ENCODE assay signal across 8 cellular contexts in the genomic region with DNA sequence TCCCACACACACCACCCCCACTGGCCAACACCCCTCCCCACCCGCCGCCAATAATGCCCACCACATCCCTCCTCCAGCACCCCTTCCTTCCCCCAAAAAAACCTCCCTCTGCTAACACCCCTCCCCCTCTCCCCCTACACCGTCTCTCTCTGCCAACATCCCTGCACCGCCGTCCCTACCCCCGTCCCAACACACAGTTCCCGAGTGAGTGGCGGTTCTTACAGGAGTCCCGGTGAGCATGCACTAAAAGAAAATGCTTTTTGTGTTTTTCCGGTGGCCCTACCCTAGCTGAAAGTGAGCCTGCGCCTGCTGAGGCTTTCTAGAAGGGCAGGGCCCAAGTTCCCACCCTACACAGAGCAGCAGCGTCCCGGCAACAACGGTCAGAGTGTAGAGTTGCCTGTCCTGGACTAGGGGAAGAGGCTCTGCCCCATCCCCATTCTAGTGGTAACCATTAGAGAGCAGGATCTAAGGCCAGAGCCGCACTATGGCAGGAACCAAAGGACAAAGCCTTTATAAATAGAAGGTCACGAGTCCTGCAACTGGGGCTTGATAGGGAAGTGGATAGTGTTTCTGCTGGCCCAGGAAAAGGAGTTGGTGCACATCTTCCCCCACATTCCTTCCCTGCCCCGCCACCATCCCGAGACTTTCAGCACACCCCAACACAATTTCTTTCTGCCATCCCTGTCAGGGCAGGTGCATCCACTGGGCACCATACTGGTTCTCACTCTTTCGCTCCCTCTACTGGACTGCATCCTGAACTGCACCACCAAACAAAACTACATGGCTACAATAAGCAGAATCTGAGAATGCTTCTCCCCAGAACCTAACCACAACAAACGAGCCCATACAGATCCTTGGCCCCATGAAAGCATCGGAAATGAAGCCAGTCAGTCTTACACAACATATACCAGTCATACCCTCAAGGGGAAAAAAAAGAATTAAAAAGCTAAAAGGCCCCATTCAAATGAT.
DNase-seq lines count a peak whose midpoint lies in the region; TF ChIP-seq lines count a peak whose summit lies in the region.

No MANE protein-coding gene starts in this region.

- H3K4me1 ChIP-seq in neural progenitor cell = no peaks in the 10 kb centered on the region

- H4K20me1 ChIP-seq in neural progenitor cell (ENCODE audit: low read depth) = no peaks in the 10 kb centered on the region

- TF ChIP-seq RAD21 in Ishikawa (IDR thresholded peaks at IDR 0.05; ENCODE audit: low read depth) = peak; percentile 59; the same call in 1 of the 2 replicates

- no peak overlapping the region for H2AFZ ChIP-seq in neural progenitor cell (replicated peaks)

- no peak overlapping the region for H3K4me3 Mint-ChIP-seq in neural progenitor cell

- TF ChIP-seq CTCF in GM20000 (IDR thresholded peaks at IDR 0.05; ENCODE audit: extremely low read depth, missing control alignments) (peak; percentile 36), dorsolateral prefrontal cortex (IDR thresholded peaks at IDR 0.05 in 54 of 56, conservative IDR thresholded peaks at IDR 0.05 in 2 of 56; ENCODE audit: low read depth in 1 of 56, partially characterized antibody in 56 of 56) (peak in 51 of 56 donors; percentile 20 to 58 (median 41)), neural progenitor cell (IDR thresholded peaks at IDR 0.05) (peak; percentile 34)

- H3K4me1 Mint-ChIP-seq in neural progenitor cell = peaks cover 3% of the 10 kb centered on the region

- H3K27me3 ChIP-seq in dorsolateral prefrontal cortex = peaks cover 0 to 67% (median 19%) of the 10 kb centered on the region in 45 donors
- H3K27me3 ChIP-seq in neural progenitor cell = no peaks in the 10 kb centered on the region

- TF ChIP-seq EP300 in Ishikawa (IDR thresholded peaks at IDR 0.05; ENCODE audit: borderline replicate concordance) = no peak

- peaks cover 3% of the 10 kb centered on the region for H3K27me3 Mint-ChIP-seq in neural progenitor cell (ENCODE audit: insufficient read depth, low read depth)

- no peak overlapping the region for H3K27ac Mint-ChIP-seq in neural progenitor cell

- H3K27ac ChIP-seq in dorsolateral prefrontal cortex (no peak overlapping the region), neural progenitor cell (no peak overlapping the region)

- H3K4me3 ChIP-seq in dorsolateral prefrontal cortex (peak overlapping the region in 1 of 59 donors; percentile 18), neural progenitor cell (no peak overlapping the region)

- H3K9me3 Mint-ChIP-seq in neural progenitor cell = peaks cover 7% of the 10 kb centered on the region

- no peaks in the 10 kb centered on the region for H3F3A ChIP-seq in neural progenitor cell (ENCODE audit: low read depth)

- DNase-seq in NCI-H510A treated with DMSO at 0.1 percent for 48 hours (lab: John Stamatoyannopoulos, UW) (peak; percentile 6), NCI-H510A (lab: John Stamatoyannopoulos, UW) (no peak), GM20000 (ENCODE audit: low spot score) (peak; percentile 45), T-helper 22 cell (ENCODE audit: low read depth) (peak; percentile 9), dorsolateral prefrontal cortex (peak in 3 of 10 donors; percentile 10 to 32 (median 15)), neural progenitor cell (ENCODE audit: low spot score) (peak; percentile 6), cortex of kidney (lab: John Stamatoyannopoulos, UW) (no peak)

- peaks cover 3% of the 10 kb centered on the region for H3K9me3 ChIP-seq in neural progenitor cell (ENCODE audit: low read depth)

- H3K9ac ChIP-seq in neural progenitor cell = no peak overlapping the region

- no peaks in the 10 kb centered on the region for H3K36me3 Mint-ChIP-seq in neural progenitor cell

- H3K36me3 ChIP-seq in neural progenitor cell = no peaks in the 10 kb centered on the region

- H3K79me2 ChIP-seq in neural progenitor cell (ENCODE audit: low read depth) = no peaks in the 10 kb centered on the region

- intact Hi-C loops in dorsolateral prefrontal cortex (cut with DNase I) = no loop called here

- H3K4me2 ChIP-seq in neural progenitor cell = no peak overlapping the region

TF ChIP-seq in Ishikawa, 13 proteins besides CTCF, POLR2A, EP300 and RAD21:
- TF ChIP-seq EGR1 (IDR thresholded peaks at IDR 0.05) (no peak), TAF1 (IDR thresholded peaks at IDR 0.05; ENCODE audit: low read depth) (no peak), YY1 (IDR thresholded peaks at IDR 0.05; ENCODE audit: low read depth) (no peak), ZBTB7A (IDR thresholded peaks at IDR 0.05; ENCODE audit: low read depth) (no peak), NFIC (IDR thresholded peaks at IDR 0.05) (no peak), TEAD4 (IDR thresholded peaks at IDR 0.05) (no peak), TCF12 (IDR thresholded peaks at IDR 0.05; ENCODE audit: low read depth) (no peak), CEBPB (IDR thresholded peaks at IDR 0.05) (no peak), CREB1 (IDR thresholded peaks at IDR 0.05; ENCODE audit: low read depth) (no peak), FOXM1 (IDR thresholded peaks at IDR 0.05; ENCODE audit: borderline replicate concordance, low read depth) (no peak)
- TF ChIP-seq, protein P1, sequence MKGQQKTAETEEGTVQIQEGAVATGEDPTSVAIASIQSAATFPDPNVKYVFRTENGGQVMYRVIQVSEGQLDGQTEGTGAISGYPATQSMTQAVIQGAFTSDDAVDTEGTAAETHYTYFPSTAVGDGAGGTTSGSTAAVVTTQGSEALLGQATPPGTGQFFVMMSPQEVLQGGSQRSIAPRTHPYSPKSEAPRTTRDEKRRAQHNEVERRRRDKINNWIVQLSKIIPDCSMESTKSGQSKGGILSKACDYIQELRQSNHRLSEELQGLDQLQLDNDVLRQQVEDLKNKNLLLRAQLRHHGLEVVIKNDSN (IDR thresholded peaks at IDR 0.05) = no peak
- TF ChIP-seq, protein P2, sequence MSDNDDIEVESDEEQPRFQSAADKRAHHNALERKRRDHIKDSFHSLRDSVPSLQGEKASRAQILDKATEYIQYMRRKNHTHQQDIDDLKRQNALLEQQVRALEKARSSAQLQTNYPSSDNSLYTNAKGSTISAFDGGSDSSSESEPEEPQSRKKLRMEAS (IDR thresholded peaks at IDR 0.05) = no peak
- TF ChIP-seq, protein P3, sequence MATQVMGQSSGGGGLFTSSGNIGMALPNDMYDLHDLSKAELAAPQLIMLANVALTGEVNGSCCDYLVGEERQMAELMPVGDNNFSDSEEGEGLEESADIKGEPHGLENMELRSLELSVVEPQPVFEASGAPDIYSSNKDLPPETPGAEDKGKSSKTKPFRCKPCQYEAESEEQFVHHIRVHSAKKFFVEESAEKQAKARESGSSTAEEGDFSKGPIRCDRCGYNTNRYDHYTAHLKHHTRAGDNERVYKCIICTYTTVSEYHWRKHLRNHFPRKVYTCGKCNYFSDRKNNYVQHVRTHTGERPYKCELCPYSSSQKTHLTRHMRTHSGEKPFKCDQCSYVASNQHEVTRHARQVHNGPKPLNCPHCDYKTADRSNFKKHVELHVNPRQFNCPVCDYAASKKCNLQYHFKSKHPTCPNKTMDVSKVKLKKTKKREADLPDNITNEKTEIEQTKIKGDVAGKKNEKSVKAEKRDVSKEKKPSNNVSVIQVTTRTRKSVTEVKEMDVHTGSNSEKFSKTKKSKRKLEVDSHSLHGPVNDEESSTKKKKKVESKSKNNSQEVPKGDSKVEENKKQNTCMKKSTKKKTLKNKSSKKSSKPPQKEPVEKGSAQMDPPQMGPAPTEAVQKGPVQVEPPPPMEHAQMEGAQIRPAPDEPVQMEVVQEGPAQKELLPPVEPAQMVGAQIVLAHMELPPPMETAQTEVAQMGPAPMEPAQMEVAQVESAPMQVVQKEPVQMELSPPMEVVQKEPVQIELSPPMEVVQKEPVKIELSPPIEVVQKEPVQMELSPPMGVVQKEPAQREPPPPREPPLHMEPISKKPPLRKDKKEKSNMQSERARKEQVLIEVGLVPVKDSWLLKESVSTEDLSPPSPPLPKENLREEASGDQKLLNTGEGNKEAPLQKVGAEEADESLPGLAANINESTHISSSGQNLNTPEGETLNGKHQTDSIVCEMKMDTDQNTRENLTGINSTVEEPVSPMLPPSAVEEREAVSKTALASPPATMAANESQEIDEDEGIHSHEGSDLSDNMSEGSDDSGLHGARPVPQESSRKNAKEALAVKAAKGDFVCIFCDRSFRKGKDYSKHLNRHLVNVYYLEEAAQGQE (IDR thresholded peaks at IDR 0.05; ENCODE audit: low read depth) = no peak

Comparison
In these comparisons a context has a peak if more than half of its experiments do, and no peak if none do; other contexts are left out.
1. DNase-seq: peak in NCI-H510A treated with DMSO at 0.1 percent for 48 hours (single experiment), GM20000 (single experiment), T-helper 22 cell (single experiment) and neural progenitor cell (single experiment); none in NCI-H510A (single experiment) and cortex of kidney (single experiment).
2. Peak in every context shown above with its lines, with median percentiles within 50 percentile points of each other: CTCF ChIP-seq.